ENCODE assay signal across 14 cellular contexts in genomic region chr6:73079978-73080377, GRCh38.
DNase-seq lines count a peak whose midpoint lies in the region; ATAC-seq and TF ChIP-seq lines count a peak whose summit lies in the region.
"Had no signal": no experiment of that assay in that cellular context is flagged by ENCODE, and none has a peak within 500 bp of the region (broad histone marks: within the 10 kb centered on the region; RNA-seq: fewer than 3 reads in every experiment).

No MANE protein-coding gene starts in this region.

- H3K27ac Mint-ChIP-seq in activated CD4-positive, alpha-beta memory T cell treated with anti-CD3 and anti-CD28 coated beads for 36 hours: no peak overlapping the region

- H3K4me1 Mint-ChIP-seq in activated CD4-positive, alpha-beta memory T cell treated with anti-CD3 and anti-CD28 coated beads for 36 hours (ENCODE audit: low read depth): no peaks in the 10 kb centered on the region

- peak overlapping the region; percentile 42 for H3K4ac ChIP-seq in IMR-90 (ENCODE audit: low read depth, low read length)

- no peak overlapping the region for H2AK5ac ChIP-seq in IMR-90 (ENCODE audit: low read depth, low read length)

- no peaks in the 10 kb centered on the region for H3K9me3 ChIP-seq in IMR-90 (ENCODE audit: control insufficient read depth, insufficient read depth, low read length)
- H3K9me3 ChIP-seq: sigmoid colon had no signal

- no peak for TF ChIP-seq RAD21 in IMR-90 (IDR thresholded peaks at IDR 0.05; ENCODE audit: low read length)

- H3K4me2 ChIP-seq in IMR-90 (ENCODE audit: low read depth, low read length): peak overlapping the region; percentile 66; the same call in 1 of the 2 replicates

- WGBS in IMR-90 (ENCODE audit: extremely low coverage in 2 of 2, insufficient read length in 1 of 2), 2 experiments: no CpG with 5 or more reads among the region's 3 CpGs

- H4K91ac ChIP-seq in IMR-90 (ENCODE audit: insufficient read depth, low read depth, low read length): no peak overlapping the region; the same call in 1 of the 2 replicates

- H4K20me1 ChIP-seq in IMR-90 (ENCODE audit: insufficient read depth, low read length): no peaks in the 10 kb centered on the region

- H3K4me3 Mint-ChIP-seq in activated CD4-positive, alpha-beta memory T cell treated with anti-CD3 and anti-CD28 coated beads for 36 hours: no peak overlapping the region
- H3K4me3 Mint-ChIP-seq: activated T-cell treated with anti-CD3 and anti-CD28 coated beads, Interleukin-2, amount 50 U/mL, for 4 hours had no signal

- H2BK5ac ChIP-seq in IMR-90 (ENCODE audit: low read depth, low read length, poor library complexity, severe bottlenecking): peak overlapping the region; percentile 66

- POLR2A ChIA-PET in IMR-90 (lab: Charles Lee; ENCODE audit: unreplicated experiment): no interaction called here
- POLR2A ChIA-PET in activated CD4-positive, alpha-beta memory T cell treated with anti-CD3 and anti-CD28 coated beads for 36 hours (lab: Charles Lee): no interaction called here

- no peaks in the 10 kb centered on the region for H3K36me3 ChIP-seq in IMR-90 (ENCODE audit: control insufficient read depth, insufficient read depth, low read length)
- H3K36me3 ChIP-seq: sigmoid colon had no signal

- H3K9ac ChIP-seq in IMR-90 (ENCODE audit: low read depth, low read length): no peak overlapping the region

- H3K27ac ChIP-seq in IMR-90 (ENCODE audit: insufficient read depth, low read length): no peak overlapping the region
- H3K27ac ChIP-seq: sigmoid colon had no signal

- 0 out of 2 replicates have a peak overlapping the region, but pooled peaks have one; percentile 57 for H3K56ac ChIP-seq in IMR-90 (ENCODE audit: extremely low read depth, insufficient read depth, low read length)

- DNase-seq in IMR-90 (peak; percentile 43), iris pigment epithelial cell (ENCODE audit: low read depth) (peak; percentile 50), COR-L47 (lab: John Stamatoyannopoulos, UW) (no peak), SW480 (ENCODE audit: low spot score) (no peak)
- no peak for DNase-seq in activated CD4-positive, alpha-beta memory T cell treated with anti-CD3 and anti-CD28 coated beads for 36 hours
- DNase-seq: activated T-cell treated with anti-CD3 and anti-CD28 coated beads, Interleukin-2, amount 50 U/mL, for 4 hours; H7; NCI-H146; OCI-M1; sigmoid colon had no signal

- intact Hi-C loops in IMR-90 (cut with micrococcal nuclease): no loop called here
- intact Hi-C loops in activated CD4-positive, alpha-beta memory T cell treated with anti-CD3 and anti-CD28 coated beads for 36 hours (cut with micrococcal nuclease): no loop called here

- peak overlapping the region in 1 of 2 experiments; percentile 44; a peak in 1 of 4 replicates for H4K8ac ChIP-seq in IMR-90 (ENCODE audit: low read depth in 2 of 2, low read length in 2 of 2)

- TF ChIP-seq CTCF in IMR-90 (conservative IDR thresholded peaks at IDR 0.05; ENCODE audit: low read depth, low read length): no peak

- no peak overlapping the region for H2AFZ ChIP-seq in IMR-90 (replicated peaks; ENCODE audit: low read length, poor library complexity)

- no peak overlapping the region for H4K5ac ChIP-seq in IMR-90 (ENCODE audit: low read depth, low read length)

- BruUV-seq in IMR-90 (replicated peaks; lab: Mats Ljungman, UMichigan): no TSS peak

- no peaks in the 10 kb centered on the region for H3K9me3 Mint-ChIP-seq in activated CD4-positive, alpha-beta memory T cell treated with anti-CD3 and anti-CD28 coated beads for 36 hours
- H3K9me3 Mint-ChIP-seq: activated T-cell treated with anti-CD3 and anti-CD28 coated beads, Interleukin-2, amount 50 U/mL, for 4 hours had no signal

- H2BK15ac ChIP-seq in IMR-90 (ENCODE audit: low read depth, low read length): no peak overlapping the region

- H3K27me3 ChIP-seq in IMR-90 (ENCODE audit: control insufficient read depth, insufficient read depth, low read length): no peaks in the 10 kb centered on the region
- H3K27me3 ChIP-seq: sigmoid colon had no signal

- no peak overlapping the region for H3K14ac ChIP-seq in IMR-90 (replicated peaks; ENCODE audit: low read depth, low read length)

- H3K27me3 Mint-ChIP-seq in activated CD4-positive, alpha-beta memory T cell treated with anti-CD3 and anti-CD28 coated beads for 36 hours: no peaks in the 10 kb centered on the region

- no peak overlapping the region for H3K4me3 ChIP-seq in IMR-90 (ENCODE audit: insufficient read depth, low read depth, low read length)
- H3K4me3 ChIP-seq: sigmoid colon had no signal

- no peaks in the 10 kb centered on the region for H3K79me1 ChIP-seq in IMR-90 (ENCODE audit: low read depth in 1 of 2, low read length in 2 of 2)

- peak overlapping the region; percentile 27; the same call in 1 of the 2 replicates for H2BK20ac ChIP-seq in IMR-90 (ENCODE audit: low read depth, low read length)

- H3K9me1 ChIP-seq in IMR-90 (ENCODE audit: insufficient read depth, low read length): no peaks in the 10 kb centered on the region

- no peak for TF ChIP-seq POLR2A in IMR-90 (IDR thresholded peaks at IDR 0.05; ENCODE audit: low read depth, low read length)

- in situ Hi-C loops in IMR-90 (cut with MboI; ENCODE audit: low sequenced_read_pairs): no loop called here

- H3K18ac ChIP-seq in IMR-90 (ENCODE audit: low read depth, low read length): no peak overlapping the region

- no peak overlapping the region for H2AK9ac ChIP-seq in IMR-90 (replicated peaks; ENCODE audit: low read depth, low read length, poor library complexity)

- dilution Hi-C loops in IMR-90 (cut with HindIII; ENCODE audit: low sequenced_read_pairs, unreplicated experiment): no loop called here

- CTCF ChIA-PET in IMR-90 (lab: Yijun Ruan, JAX): interaction anchor here (1.2 kb wide), 1 partner anchor 464 kb away, joined by 4 read pairs; no protein-coding TSS in a partner anchor
- CTCF ChIA-PET in activated CD4-positive, alpha-beta memory T cell treated with anti-CD3 and anti-CD28 coated beads for 36 hours (lab: Charles Lee): interaction anchor here (0.6 to 1.1 kb wide), 2 partner anchors 9 to 50 kb away, joined by 3 read pairs; no protein-coding TSS in a partner anchor

- peak overlapping the region; percentile 16; the same call in 1 of the 2 replicates for H2BK120ac ChIP-seq in IMR-90 (ENCODE audit: low read depth, low read length)

- H3K23ac ChIP-seq in IMR-90 (ENCODE audit: low read depth, low read length): no peak overlapping the region

- H3K36me3 Mint-ChIP-seq in activated CD4-positive, alpha-beta memory T cell treated with anti-CD3 and anti-CD28 coated beads for 36 hours: no peaks in the 10 kb centered on the region

- peaks cover 3% of the 10 kb centered on the region; the same call in 1 of the 2 replicates for H3K4me1 ChIP-seq in IMR-90 (ENCODE audit: control insufficient read depth, insufficient read depth, low read length)
- H3K4me1 ChIP-seq: sigmoid colon had no signal

- peak; percentile 81 for ATAC-seq in GM18511 (IDR thresholded peaks at IDR 0.05; ENCODE audit: unreplicated experiment)
- ATAC-seq in GM21825 (IDR thresholded peaks at IDR 0.05; ENCODE audit: unreplicated experiment): peak; percentile 63
- ATAC-seq in IMR-90 (ENCODE audit: low read depth): peak; percentile 33
- no peak for ATAC-seq in HG03139 (IDR thresholded peaks at IDR 0.05; ENCODE audit: unreplicated experiment)
- ATAC-seq: activated T-cell treated with anti-CD3 and anti-CD28 coated beads, Interleukin-2, amount 50 U/mL, for 4 hours; esophagus mucosa had no signal

TF ChIP-seq in IMR-90, 13 proteins besides CTCF, POLR2A, EP300 and RAD21:
- TF ChIP-seq MXI1 (IDR thresholded peaks at IDR 0.05; ENCODE audit: borderline replicate concordance, low read depth, low read length) (no peak), MAZ (IDR thresholded peaks at IDR 0.05; ENCODE audit: borderline replicate concordance, low read depth, low read length) (no peak), FOS (IDR thresholded peaks at IDR 0.05; ENCODE audit: low read depth, low read length) (no peak), RFX5 (IDR thresholded peaks at IDR 0.05; ENCODE audit: low read depth, low read length) (no peak), SMC3 (IDR thresholded peaks at IDR 0.05; ENCODE audit: low read depth, low read length) (no peak)

Comparison
In these comparisons a context has a peak if more than half of its experiments do, and no peak if none do; other contexts are left out.
1. DNase-seq: peak in IMR-90 (single experiment) and iris pigment epithelial cell (single experiment); none in COR-L47 (single experiment), activated CD4-positive, alpha-beta memory T cell treated with anti-CD3 and anti-CD28 coated beads for 36 hours (single experiment) and SW480 (single experiment).